In the genomic region with DNA sequence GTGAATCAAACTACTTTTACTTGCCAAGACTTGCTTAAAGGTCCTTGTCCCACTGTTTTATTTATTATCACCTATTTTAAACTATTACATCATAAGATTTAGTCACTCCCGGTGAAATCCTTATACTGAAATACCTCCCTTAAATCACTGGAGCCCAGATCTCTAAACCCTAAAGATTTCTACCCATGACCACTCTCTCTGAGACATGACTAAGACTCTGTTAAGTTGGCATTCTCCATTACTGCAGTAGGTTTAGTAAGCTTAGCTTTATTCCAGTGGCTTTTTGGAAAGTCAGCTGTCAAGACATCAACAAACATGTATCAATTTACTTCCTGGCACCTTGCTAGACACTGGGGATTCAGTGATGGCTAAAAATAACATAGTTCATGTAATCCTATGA, we compare ENCODE assay signal across 19 cellular contexts.
DNase-seq lines count a peak whose midpoint lies in the region; ATAC-seq, FAIRE-seq and TF ChIP-seq lines count a peak whose summit lies in the region.
"Had no signal": no experiment of that assay in that cellular context is flagged by ENCODE, and none has a peak within 500 bp of the region (broad histone marks: within the 10 kb centered on the region; RNA-seq: fewer than 3 reads in every experiment).

No MANE protein-coding gene starts in this region.

- H3K4me3 ChIP-seq in breast epithelium (no peak overlapping the region), bronchial epithelial cell (ENCODE audit: low read depth, low read length) (no peak overlapping the region), muscle layer of colon (ENCODE audit: low read depth in 1 of 2, low read length in 2 of 2) (no peak overlapping the region), skeletal muscle tissue (ENCODE audit: low read length in 3 of 3) (peak overlapping the region in 2 of 3 donors; percentile 12 to 33)
- H3K4me3 ChIP-seq: HAP-1 had no signal

- H3K27ac ChIP-seq in breast epithelium: no peak overlapping the region
- H3K27ac ChIP-seq in muscle layer of colon (ENCODE audit: low read depth, low read length): peak overlapping the region; percentile 46
- H3K27ac ChIP-seq in skeletal muscle tissue (ENCODE audit: low read depth, low read length): peak overlapping the region; percentile 69

- no peak overlapping the region for H3K27ac Mint-ChIP-seq in MCF 10A (ENCODE audit: low read depth, unreplicated experiment)
- H3K27ac Mint-ChIP-seq: B cell; CD4-positive, alpha-beta T cell; HFFc6 had no signal

- no peak for FAIRE-seq in bronchial epithelial cell (lab: Jason Lieb, UNC)
- FAIRE-seq: A204.1, GM12892, GM19239, H1 had no signal

- H3K4me1 ChIP-seq in breast epithelium (no peaks in the 10 kb centered on the region), muscle layer of colon (ENCODE audit: insufficient read depth, low read length) (peaks cover 4% of the 10 kb centered on the region), skeletal muscle tissue (ENCODE audit: control insufficient read depth in 3 of 3, insufficient read depth in 3 of 3, low read length in 3 of 3) (peaks cover 0 to 8% (median 0%) of the 10 kb centered on the region in 3 donors)
- H3K4me1 ChIP-seq: HAP-1 had no signal

- no peaks in the 10 kb centered on the region for H3K27me3 Mint-ChIP-seq in MCF 10A (ENCODE audit: insufficient read depth, unreplicated experiment)
- H3K27me3 Mint-ChIP-seq: B cell; CD4-positive, alpha-beta T cell had no signal

- no TSS peak for BruUV-seq in MCF 10A (replicated peaks; lab: Mats Ljungman, UMichigan)

- H3K27me3 ChIP-seq in breast epithelium (no peaks in the 10 kb centered on the region), bronchial epithelial cell (ENCODE audit: control insufficient read depth, insufficient read depth, low read length) (no peaks in the 10 kb centered on the region), muscle layer of colon (ENCODE audit: control insufficient read depth in 1 of 2, insufficient read depth in 2 of 2, low read length in 2 of 2) (no peaks in the 10 kb centered on the region), skeletal muscle tissue (ENCODE audit: control insufficient read depth in 3 of 3, insufficient read depth in 3 of 3, low read length in 3 of 3) (no peaks in the 10 kb centered on the region)

- H3K4me3 Mint-ChIP-seq in MCF 10A (ENCODE audit: unreplicated experiment): no peak overlapping the region
- H3K4me3 Mint-ChIP-seq: B cell; CD4-positive, alpha-beta T cell; HFFc6 had no signal

- no peaks in the 10 kb centered on the region for H3K36me3 Mint-ChIP-seq in MCF 10A (ENCODE audit: insufficient read depth, unreplicated experiment)

- H3K9ac ChIP-seq in muscle layer of colon (ENCODE audit: low read length) (no peak overlapping the region), skeletal muscle tissue (ENCODE audit: low read depth in 1 of 3, low read length in 3 of 3) (no peak overlapping the region)

- intact Hi-C loops in MCF 10A (cut with micrococcal nuclease): no loop called here
- intact Hi-C loops in breast epithelium (cut with DNase I; ENCODE audit: low total_unique reads): no loop called here

- no peaks in the 10 kb centered on the region for H3K36me3 ChIP-seq in breast epithelium
- H3K36me3 ChIP-seq in bronchial epithelial cell (ENCODE audit: control insufficient read depth, insufficient read depth, low read length): no peaks in the 10 kb centered on the region
- no peaks in the 10 kb centered on the region for H3K36me3 ChIP-seq in muscle layer of colon (ENCODE audit: insufficient read depth, low read length)
- H3K36me3 ChIP-seq in skeletal muscle tissue (ENCODE audit: control insufficient read depth in 3 of 3, insufficient read depth in 3 of 3, low read length in 3 of 3): no peaks in the 10 kb centered on the region
- H3K36me3 ChIP-seq: HAP-1 had no signal

- CTCF ChIA-PET in MCF 10A (lab: Yijun Ruan, JAX): interaction anchor here (0.6 kb wide), 1 partner anchor 279 kb away, joined by 3 read pairs; no protein-coding TSS in a partner anchor

- DNase-seq in MCF 10A (ENCODE audit: unreplicated experiment) (peak; percentile 11), breast epithelium (ENCODE audit: low spot score in 2 of 2) (no peak), bronchial epithelial cell (ENCODE audit: low read depth) (peak; percentile 79), occipital lobe (lab: John Stamatoyannopoulos, UW) (no peak)
- DNase-seq: C1 segment of cervical spinal cord; Calu3; CD4-positive, alpha-beta T cell; DMS79; HFFc6 had no signal

- H3K9me3 Mint-ChIP-seq in MCF 10A (ENCODE audit: unreplicated experiment): no peaks in the 10 kb centered on the region
- H3K9me3 Mint-ChIP-seq: HFFc6 had no signal

- POLR2A ChIA-PET in MCF 10A (lab: Yijun Ruan, JAX): no interaction called here

- no peak for ATAC-seq in HG03457 (IDR thresholded peaks at IDR 0.05; ENCODE audit: unreplicated experiment)
- no peak for ATAC-seq in HG03460 (IDR thresholded peaks at IDR 0.05; ENCODE audit: unreplicated experiment)

- H3K9me3 ChIP-seq in breast epithelium (no peaks in the 10 kb centered on the region), muscle layer of colon (ENCODE audit: low read length) (no peaks in the 10 kb centered on the region), skeletal muscle tissue (ENCODE audit: control insufficient read depth in 3 of 3, low read length in 3 of 3) (no peaks in the 10 kb centered on the region)
- H3K9me3 ChIP-seq: HAP-1 had no signal

- TF ChIP-seq POLR2A in breast epithelium (IDR thresholded peaks at IDR 0.05): no peak

- H3K4me1 Mint-ChIP-seq in MCF 10A (ENCODE audit: insufficient read depth, unreplicated experiment): peaks cover 11% of the 10 kb centered on the region
- H3K4me1 Mint-ChIP-seq: B cell had no signal

- no peak for TF ChIP-seq CTCF in MCF 10A (IDR thresholded peaks at IDR 0.05; ENCODE audit: unreplicated experiment)
- TF ChIP-seq CTCF in breast epithelium (IDR thresholded peaks at IDR 0.05): no peak
- no peak for TF ChIP-seq CTCF in bronchial epithelial cell (IDR thresholded peaks at IDR 0.05; ENCODE audit: insufficient read depth, low read length, severe bottlenecking)

Comparison
In these comparisons a context has a peak if more than half of its experiments do, and no peak if none do; other contexts are left out.
1. DNase-seq: peak in MCF 10A (single experiment) and bronchial epithelial cell (single experiment); none in breast epithelium (0 of 2) and occipital lobe (single experiment).
2. H3K27ac ChIP-seq: peak in muscle layer of colon (single experiment) and skeletal muscle tissue (single experiment); none in breast epithelium (0 of 2).
3. H3K4me3 ChIP-seq: peak in skeletal muscle tissue (2 of 3); none in breast epithelium (0 of 3), bronchial epithelial cell (single experiment) and muscle layer of colon (0 of 2).